In genomic region chr7:141928147-141928894, GRCh38 we compare ENCODE assay signal across 14 cellular contexts. TPM values are rescaled to one million over a fixed set of nuclear protein-coding genes. Genes with fewer than 3 reads are reported as not detected.
"Had no signal": no experiment of that assay in that cellular context is flagged by ENCODE, and none has a peak within 500 bp of the region (broad histone marks: within the 10 kb centered on the region; RNA-seq: fewer than 3 reads in every experiment).

No MANE protein-coding gene starts in this region.

- H3K27me3 ChIP-seq: testis had no signal

- H3K4me1 ChIP-seq: testis had no signal

- H3K9me3 ChIP-seq: mucosa of descending colon, testis had no signal

- H3K4me3 ChIP-seq: mucosa of descending colon, testis had no signal

- ATAC-seq: activated CD4-positive, CD25-positive, alpha-beta regulatory T cell treated with anti-CD3 and anti-CD28 coated beads, Interleukin-2, amount 50 U/mL, for 24 hours; mucosa of descending colon; natural killer cell had no signal

- H3K27ac ChIP-seq: testis had no signal

- DNase-seq: cortex of kidney; erythroblast; hypothalamus; immature natural killer cell; mammary epithelial cell; mucosa of descending colon; natural killer cell; stimulated activated CD4-positive, alpha-beta T cell treated with anti-CD3 and anti-CD28 coated beads, Interleukin-4, amount 100 ng/mL, for 24 hours; testis had no signal

RNA-seq across cellular contexts. Expression of gene OR9A4, which starts 12.1 kb away (rescaled TPM):
- total RNA-seq: glomerular endothelial cell; natural killer cell; T-helper 2 cell treated with Interferon-gamma antibody and Interleukin-4, amounts not matched to agents 100 ng/mL and 5 ng/mL, for 36 hours; ureter had no signal

RNA-seq across cellular contexts. Expression of gene CLEC5A, which starts 18.5 kb away (rescaled TPM):
- total RNA-seq: glomerular endothelial cell; T-helper 2 cell treated with Interferon-gamma antibody and Interleukin-4, amounts not matched to agents 100 ng/mL and 5 ng/mL, for 36 hours had no signal

RNA-seq across cellular contexts. Expression of gene TAS2R38, which starts 45.3 kb away (rescaled TPM):
- total RNA-seq: glomerular endothelial cell; natural killer cell; omental fat pad; T-helper 2 cell treated with Interferon-gamma antibody and Interleukin-4, amounts not matched to agents 100 ng/mL and 5 ng/mL, for 36 hours; testis; ureter had no signal
